In the genomic region with DNA sequence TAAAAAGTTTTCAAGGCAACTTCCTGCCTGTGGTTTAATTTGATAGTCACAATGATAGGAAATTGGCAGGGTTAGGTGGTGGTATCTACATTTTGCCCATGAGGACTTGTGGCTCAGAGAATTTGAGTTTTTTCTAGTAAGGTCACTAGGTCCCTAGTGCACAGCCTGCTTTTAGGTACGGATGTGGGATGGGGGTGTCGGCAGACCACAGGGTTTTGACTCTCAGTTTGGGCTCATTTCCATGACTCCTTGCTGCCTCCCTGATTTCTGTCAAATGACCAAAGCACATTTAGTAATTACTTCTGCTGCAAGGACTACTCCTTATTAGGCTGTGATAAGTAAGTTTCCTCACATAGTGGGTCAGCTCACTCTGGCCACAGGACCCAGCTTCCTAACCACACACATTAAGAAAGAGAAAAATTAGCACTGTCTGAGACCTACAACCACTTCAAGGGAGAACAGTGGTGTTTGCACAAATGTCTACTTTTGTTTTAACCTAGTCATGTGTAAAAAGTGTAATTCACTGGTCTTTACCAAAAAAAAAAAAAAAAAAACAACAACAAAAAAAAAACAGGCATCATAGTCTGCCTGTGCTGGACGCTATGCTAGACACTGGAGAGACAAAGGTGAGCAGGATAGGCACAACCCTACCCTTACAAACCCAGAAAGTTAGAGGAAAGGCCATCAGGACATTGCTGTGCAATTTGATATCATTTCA, we compare ENCODE assay signal across 1 cellular context.
TF ChIP-seq lines count a peak whose summit lies in the region.

No MANE protein-coding gene starts in this region.

TF ChIP-seq in GM12878, 131 proteins besides CTCF, POLR2A, EP300 and RAD21 (continued from another document and continues in another):
- TF ChIP-seq MYC (IDR thresholded peaks at IDR 0.05; ENCODE audit: insufficient read depth, insufficient read length, insufficient replicate concordance, low read length, severe bottlenecking) (no peak), ZNF384 (IDR thresholded peaks at IDR 0.05; ENCODE audit: borderline replicate concordance, low read depth, low read length) (peak; percentile 94), BACH1 (IDR thresholded peaks at IDR 0.05; ENCODE audit: borderline replicate concordance) (no peak), WRNIP1 (IDR thresholded peaks at IDR 0.05; ENCODE audit: borderline replicate concordance, low read depth, low read length) (peak; percentile 100), CREB1 (IDR thresholded peaks at IDR 0.05; ENCODE audit: low read depth) (no peak), ASH2L (IDR thresholded peaks at IDR 0.05; ENCODE audit: borderline replicate concordance, low read depth) (no peak), MEF2B (IDR thresholded peaks at IDR 0.05; ENCODE audit: partially characterized antibody, poor library complexity, severe bottlenecking) (no peak), REST (IDR thresholded peaks at IDR 0.05; ENCODE audit: low read depth, low read length) (no peak), NFIC (IDR thresholded peaks at IDR 0.05; ENCODE audit: low read depth, low read length) (no peak), CREM (IDR thresholded peaks at IDR 0.05; ENCODE audit: low read depth) (peak; percentile 35), SRF (IDR thresholded peaks at IDR 0.05; ENCODE audit: low read depth in 2 of 2, low read length in 2 of 2) (peak in 1 of 2 experiments; percentile 73; a peak in 2 of 4 replicates), ZSCAN29 (IDR thresholded peaks at IDR 0.05) (no peak), SKIL (IDR thresholded peaks at IDR 0.05; ENCODE audit: low read depth, poor library complexity, severe bottlenecking) (peak; percentile 88), TCF7 (IDR thresholded peaks at IDR 0.05; ENCODE audit: borderline replicate concordance) (no peak), TAF1 (IDR thresholded peaks at IDR 0.05; ENCODE audit: borderline replicate concordance, low read depth, low read length) (peak; percentile 40; the same call in 1 of the 2 replicates), ZZZ3 (IDR thresholded peaks at IDR 0.05; ENCODE audit: control insufficient read depth, insufficient read length, low read depth) (no peak), RFX5 (IDR thresholded peaks at IDR 0.05; ENCODE audit: low read depth, low read length) (no peak), RUNX3 (IDR thresholded peaks at IDR 0.05; ENCODE audit: low read length) (no peak), LARP7 (IDR thresholded peaks at IDR 0.05) (no peak), CBFB (IDR thresholded peaks at IDR 0.05; ENCODE audit: low read depth) (peak; percentile 84), HSF1 (IDR thresholded peaks at IDR 0.05; ENCODE audit: low read depth, low read length) (no peak), HDAC6 (IDR thresholded peaks at IDR 0.05; ENCODE audit: unreplicated experiment) (peak; percentile 59), IKZF1 (conservative IDR thresholded peaks at IDR 0.05) (no peak), PML (IDR thresholded peaks at IDR 0.05; ENCODE audit: low read length) (no peak), STAT1 (conservative IDR thresholded peaks at IDR 0.05) (no peak), ATF3 (IDR thresholded peaks at IDR 0.05; ENCODE audit: borderline replicate concordance, extremely low read depth, low read depth, low read length) (no peak), MXI1 (IDR thresholded peaks at IDR 0.05; ENCODE audit: low read depth, low read length) (0 out of 2 replicates have a peak, but pooled peaks have one; percentile 58), ZNF24 (IDR thresholded peaks at IDR 0.05) (no peak), IRF4 (IDR thresholded peaks at IDR 0.05; ENCODE audit: low read depth, low read length) (no peak), SREBF2 (IDR thresholded peaks at IDR 0.05; ENCODE audit: low read length) (no peak), NR2F1 (conservative IDR thresholded peaks at IDR 0.05) (no peak), USF1 (IDR thresholded peaks at IDR 0.05; ENCODE audit: borderline replicate concordance, extremely low read length, insufficient read depth, low read depth, low read length) (no peak), BMI1 (IDR thresholded peaks at IDR 0.05; ENCODE audit: borderline replicate concordance) (no peak), CBX5 (IDR thresholded peaks at IDR 0.05; ENCODE audit: low read depth) (no peak), RELA (IDR thresholded peaks at IDR 0.05; ENCODE audit: borderline replicate concordance, partially characterized antibody) (no peak), IKZF2 (IDR thresholded peaks at IDR 0.05) (no peak), ZBED1 (IDR thresholded peaks at IDR 0.05; ENCODE audit: borderline replicate concordance) (peak; percentile 91; the same call in 1 of the 2 replicates), CEBPB (IDR thresholded peaks at IDR 0.05; ENCODE audit: borderline replicate concordance in 1 of 2, low read depth in 2 of 2, low read length in 2 of 2) (no peak), NR2C1 (IDR thresholded peaks at IDR 0.05) (no peak), MTA3 (IDR thresholded peaks at IDR 0.05; ENCODE audit: borderline replicate concordance, low read length) (no peak)
- TF ChIP-seq, protein P1, sequence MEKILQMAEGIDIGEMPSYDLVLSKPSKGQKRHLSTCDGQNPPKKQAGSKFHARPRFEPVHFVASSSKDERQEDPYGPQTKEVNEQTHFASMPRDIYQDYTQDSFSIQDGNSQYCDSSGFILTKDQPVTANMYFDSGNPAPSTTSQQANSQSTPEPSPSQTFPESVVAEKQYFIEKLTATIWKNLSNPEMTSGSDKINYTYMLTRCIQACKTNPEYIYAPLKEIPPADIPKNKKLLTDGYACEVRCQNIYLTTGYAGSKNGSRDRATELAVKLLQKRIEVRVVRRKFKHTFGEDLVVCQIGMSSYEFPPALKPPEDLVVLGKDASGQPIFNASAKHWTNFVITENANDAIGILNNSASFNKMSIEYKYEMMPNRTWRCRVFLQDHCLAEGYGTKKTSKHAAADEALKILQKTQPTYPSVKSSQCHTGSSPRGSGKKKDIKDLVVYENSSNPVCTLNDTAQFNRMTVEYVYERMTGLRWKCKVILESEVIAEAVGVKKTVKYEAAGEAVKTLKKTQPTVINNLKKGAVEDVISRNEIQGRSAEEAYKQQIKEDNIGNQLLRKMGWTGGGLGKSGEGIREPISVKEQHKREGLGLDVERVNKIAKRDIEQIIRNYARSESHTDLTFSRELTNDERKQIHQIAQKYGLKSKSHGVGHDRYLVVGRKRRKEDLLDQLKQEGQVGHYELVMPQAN (conservative IDR thresholded peaks at IDR 0.05), result no peak
- TF ChIP-seq, protein P2, sequence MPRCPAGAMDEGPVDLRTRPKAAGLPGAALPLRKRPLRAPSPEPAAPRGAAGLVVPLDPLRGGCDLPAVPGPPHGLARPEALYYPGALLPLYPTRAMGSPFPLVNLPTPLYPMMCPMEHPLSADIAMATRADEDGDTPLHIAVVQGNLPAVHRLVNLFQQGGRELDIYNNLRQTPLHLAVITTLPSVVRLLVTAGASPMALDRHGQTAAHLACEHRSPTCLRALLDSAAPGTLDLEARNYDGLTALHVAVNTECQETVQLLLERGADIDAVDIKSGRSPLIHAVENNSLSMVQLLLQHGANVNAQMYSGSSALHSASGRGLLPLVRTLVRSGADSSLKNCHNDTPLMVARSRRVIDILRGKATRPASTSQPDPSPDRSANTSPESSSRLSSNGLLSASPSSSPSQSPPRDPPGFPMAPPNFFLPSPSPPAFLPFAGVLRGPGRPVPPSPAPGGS (IDR thresholded peaks at IDR 0.05; ENCODE audit: borderline replicate concordance, insufficient read depth, low read depth, low read length, poor library complexity, severe bottlenecking), result peak; percentile 38
- TF ChIP-seq, protein P3, sequence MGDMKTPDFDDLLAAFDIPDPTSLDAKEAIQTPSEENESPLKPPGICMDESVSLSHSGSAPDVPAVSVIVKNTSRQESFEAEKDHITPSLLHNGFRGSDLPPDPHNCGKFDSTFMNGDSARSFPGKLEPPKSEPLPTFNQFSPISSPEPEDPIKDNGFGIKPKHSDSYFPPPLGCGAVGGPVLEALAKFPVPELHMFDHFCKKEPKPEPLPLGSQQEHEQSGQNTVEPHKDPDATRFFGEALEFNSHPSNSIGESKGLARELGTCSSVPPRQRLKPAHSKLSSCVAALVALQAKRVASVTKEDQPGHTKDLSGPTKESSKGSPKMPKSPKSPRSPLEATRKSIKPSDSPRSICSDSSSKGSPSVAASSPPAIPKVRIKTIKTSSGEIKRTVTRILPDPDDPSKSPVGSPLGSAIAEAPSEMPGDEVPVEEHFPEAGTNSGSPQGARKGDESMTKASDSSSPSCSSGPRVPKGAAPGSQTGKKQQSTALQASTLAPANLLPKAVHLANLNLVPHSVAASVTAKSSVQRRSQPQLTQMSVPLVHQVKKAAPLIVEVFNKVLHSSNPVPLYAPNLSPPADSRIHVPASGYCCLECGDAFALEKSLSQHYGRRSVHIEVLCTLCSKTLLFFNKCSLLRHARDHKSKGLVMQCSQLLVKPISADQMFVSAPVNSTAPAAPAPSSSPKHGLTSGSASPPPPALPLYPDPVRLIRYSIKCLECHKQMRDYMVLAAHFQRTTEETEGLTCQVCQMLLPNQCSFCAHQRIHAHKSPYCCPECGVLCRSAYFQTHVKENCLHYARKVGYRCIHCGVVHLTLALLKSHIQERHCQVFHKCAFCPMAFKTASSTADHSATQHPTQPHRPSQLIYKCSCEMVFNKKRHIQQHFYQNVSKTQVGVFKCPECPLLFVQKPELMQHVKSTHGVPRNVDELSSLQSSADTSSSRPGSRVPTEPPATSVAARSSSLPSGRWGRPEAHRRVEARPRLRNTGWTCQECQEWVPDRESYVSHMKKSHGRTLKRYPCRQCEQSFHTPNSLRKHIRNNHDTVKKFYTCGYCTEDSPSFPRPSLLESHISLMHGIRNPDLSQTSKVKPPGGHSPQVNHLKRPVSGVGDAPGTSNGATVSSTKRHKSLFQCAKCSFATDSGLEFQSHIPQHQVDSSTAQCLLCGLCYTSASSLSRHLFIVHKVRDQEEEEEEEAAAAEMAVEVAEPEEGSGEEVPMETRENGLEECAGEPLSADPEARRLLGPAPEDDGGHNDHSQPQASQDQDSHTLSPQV (IDR thresholded peaks at IDR 0.05), result no peak
- TF ChIP-seq, protein P4, sequence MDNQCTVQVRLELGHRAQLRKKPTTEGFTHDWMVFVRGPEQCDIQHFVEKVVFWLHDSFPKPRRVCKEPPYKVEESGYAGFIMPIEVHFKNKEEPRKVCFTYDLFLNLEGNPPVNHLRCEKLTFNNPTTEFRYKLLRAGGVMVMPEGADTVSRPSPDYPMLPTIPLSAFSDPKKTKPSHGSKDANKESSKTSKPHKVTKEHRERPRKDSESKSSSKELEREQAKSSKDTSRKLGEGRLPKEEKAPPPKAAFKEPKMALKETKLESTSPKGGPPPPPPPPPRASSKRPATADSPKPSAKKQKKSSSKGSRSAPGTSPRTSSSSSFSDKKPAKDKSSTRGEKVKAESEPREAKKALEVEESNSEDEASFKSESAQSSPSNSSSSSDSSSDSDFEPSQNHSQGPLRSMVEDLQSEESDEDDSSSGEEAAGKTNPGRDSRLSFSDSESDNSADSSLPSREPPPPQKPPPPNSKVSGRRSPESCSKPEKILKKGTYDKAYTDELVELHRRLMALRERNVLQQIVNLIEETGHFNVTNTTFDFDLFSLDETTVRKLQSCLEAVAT (IDR thresholded peaks at IDR 0.05), result peak; percentile 93
